Comparison of ENCODE assay signal across 6 cellular contexts in genomic region chr1:68827261-68827660, GRCh38.
"Had no signal": no experiment of that assay in that cellular context is flagged by ENCODE, and none has a peak within 500 bp of the region (broad histone marks: within the 10 kb centered on the region; RNA-seq: fewer than 3 reads in every experiment).

No MANE protein-coding gene starts in this region.

- DNase-seq: IMR-90, KBM-7, KG1 had no signal

- ATAC-seq: HepG2, K562 had no signal

- H3K4me3 ChIP-seq: K562 had no signal

- H3K27ac ChIP-seq: HL-60 had no signal
